In the genomic region with DNA sequence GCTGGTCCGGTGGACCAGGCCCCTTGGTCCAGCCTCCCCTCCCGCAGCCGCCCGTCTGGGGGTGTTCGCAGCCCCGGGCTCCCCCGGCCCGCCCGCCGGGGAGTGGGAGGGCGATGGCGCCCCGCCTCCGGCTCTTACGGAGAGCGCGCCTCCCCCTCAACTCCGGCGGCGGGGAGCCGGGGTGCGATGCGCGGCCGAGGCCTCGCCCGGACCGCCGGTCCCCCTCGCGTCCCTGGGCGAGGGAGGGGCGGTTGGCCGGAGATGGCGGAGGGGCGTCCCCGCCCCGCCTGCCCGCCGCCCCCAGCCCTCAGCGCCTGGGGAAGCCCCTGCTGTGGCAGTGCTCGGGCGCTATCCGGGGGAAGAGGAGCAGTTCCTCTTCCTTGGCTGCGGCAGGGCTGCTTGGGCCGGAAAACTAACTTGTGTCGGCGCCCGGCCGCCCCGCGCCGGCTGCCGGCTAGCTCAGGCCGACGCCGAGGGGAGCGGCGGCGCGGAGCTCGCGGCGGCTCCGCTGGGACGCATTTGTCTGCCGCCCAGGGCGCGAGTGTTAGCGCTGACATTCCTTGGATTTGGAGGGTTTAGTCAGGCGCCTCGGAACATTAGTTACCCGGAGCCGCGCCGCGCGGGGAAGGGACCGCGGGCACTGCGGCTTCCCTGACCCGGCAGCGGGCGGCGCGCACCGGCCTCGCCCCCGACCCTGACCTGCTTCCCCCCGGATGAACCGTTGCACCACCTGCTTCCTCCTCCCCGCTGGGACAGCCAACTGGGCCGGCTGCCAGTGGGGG, we compare ENCODE assay signal across 8 cellular contexts. TPM values are rescaled to one million over a fixed set of nuclear protein-coding genes. Genes with fewer than 3 reads are reported as not detected.
DNase-seq lines count a peak whose midpoint lies in the region; ATAC-seq and TF ChIP-seq lines count a peak whose summit lies in the region.

No MANE protein-coding gene starts in this region.

- TF ChIP-seq CTCF in epithelial cell of esophagus (IDR thresholded peaks at IDR 0.05; ENCODE audit: insufficient read depth, low read depth, low read length, missing control alignments) (no peak), mucosa of descending colon (IDR thresholded peaks at IDR 0.05) (no peak)

- peak overlapping the region; percentile 58 for H3K4me3 ChIP-seq in epithelial cell of esophagus (ENCODE audit: low read length)
- peak overlapping the region; percentile 83 for H3K4me3 ChIP-seq in mucosa of descending colon

- intact Hi-C loops in mucosa of descending colon (cut with DNase I, micrococcal nuclease), result no loop called here

- peak; percentile 72 for ATAC-seq in GM18907 (IDR thresholded peaks at IDR 0.05; ENCODE audit: unreplicated experiment)
- ATAC-seq in HG03103 (IDR thresholded peaks at IDR 0.05; ENCODE audit: low read depth, unreplicated experiment), result peak; percentile 53
- peak; percentile 58 for ATAC-seq in mucosa of descending colon

- DNase-seq in AML-193 (lab: John Stamatoyannopoulos, UW) (peak; percentile 48 to 66), NOMO-1 treated with dmso at 0.1 percent for 144 hours (lab: John Stamatoyannopoulos, UW; ENCODE audit: unreplicated experiment) (peak; percentile 59), epithelial cell of esophagus (ENCODE audit: low read depth) (peak; percentile 64), mucosa of descending colon (peak; percentile 59 to 83 (median 77))
- peak; percentile 63 for DNase-seq in activated CD8-positive, alpha-beta memory T cell treated with anti-CD3 and anti-CD28 coated beads, Interleukin-2, amount 50 U/mL, for 4 hours
- peak; percentile 19 to 23 for DNase-seq in stimulated activated CD8-positive, alpha-beta memory T cell treated with anti-CD3 and anti-CD28 coated beads, Interleukin-7, amount 100 ng/mL, for 1 hour (ENCODE audit: low read depth in 2 of 2)

- H3K4me1 ChIP-seq in mucosa of descending colon (ENCODE audit: low read depth), result peaks cover 10% of the 10 kb centered on the region

- no peaks in the 10 kb centered on the region for H3K36me3 ChIP-seq in mucosa of descending colon (ENCODE audit: low read depth)

- no peaks in the 10 kb centered on the region for H3K9me3 ChIP-seq in mucosa of descending colon

RNA-seq across cellular contexts. Expression of a gene that starts 1.0 kb away (rescaled TPM):
- 100 to 1,000 TPM in 2 of 3 donors, 10 to 100 TPM in 1; 61.4 to 141 (median 109) TPM for total RNA-seq in mucosa of descending colon

Comparison
In these comparisons a context has a peak if more than half of its experiments do, and no peak if none do; other contexts are left out.
1. Peak in every context shown above with its lines: DNase-seq, ATAC-seq and H3K4me3 ChIP-seq.
2. DNase-seq: peak in every context shown above with its lines; median percentile 77 in mucosa of descending colon; 64 in epithelial cell of esophagus; 63 in activated CD8-positive, alpha-beta memory T cell treated with anti-CD3 and anti-CD28 coated beads, Interleukin-2, amount 50 U/mL, for 4 hours; 59 in NOMO-1 treated with dmso at 0.1 percent for 144 hours; 57 in AML-193; 21 in stimulated activated CD8-positive, alpha-beta memory T cell treated with anti-CD3 and anti-CD28 coated beads, Interleukin-7, amount 100 ng/mL, for 1 hour.